ENCODE assay signal across 8 cellular contexts in the genomic region with DNA sequence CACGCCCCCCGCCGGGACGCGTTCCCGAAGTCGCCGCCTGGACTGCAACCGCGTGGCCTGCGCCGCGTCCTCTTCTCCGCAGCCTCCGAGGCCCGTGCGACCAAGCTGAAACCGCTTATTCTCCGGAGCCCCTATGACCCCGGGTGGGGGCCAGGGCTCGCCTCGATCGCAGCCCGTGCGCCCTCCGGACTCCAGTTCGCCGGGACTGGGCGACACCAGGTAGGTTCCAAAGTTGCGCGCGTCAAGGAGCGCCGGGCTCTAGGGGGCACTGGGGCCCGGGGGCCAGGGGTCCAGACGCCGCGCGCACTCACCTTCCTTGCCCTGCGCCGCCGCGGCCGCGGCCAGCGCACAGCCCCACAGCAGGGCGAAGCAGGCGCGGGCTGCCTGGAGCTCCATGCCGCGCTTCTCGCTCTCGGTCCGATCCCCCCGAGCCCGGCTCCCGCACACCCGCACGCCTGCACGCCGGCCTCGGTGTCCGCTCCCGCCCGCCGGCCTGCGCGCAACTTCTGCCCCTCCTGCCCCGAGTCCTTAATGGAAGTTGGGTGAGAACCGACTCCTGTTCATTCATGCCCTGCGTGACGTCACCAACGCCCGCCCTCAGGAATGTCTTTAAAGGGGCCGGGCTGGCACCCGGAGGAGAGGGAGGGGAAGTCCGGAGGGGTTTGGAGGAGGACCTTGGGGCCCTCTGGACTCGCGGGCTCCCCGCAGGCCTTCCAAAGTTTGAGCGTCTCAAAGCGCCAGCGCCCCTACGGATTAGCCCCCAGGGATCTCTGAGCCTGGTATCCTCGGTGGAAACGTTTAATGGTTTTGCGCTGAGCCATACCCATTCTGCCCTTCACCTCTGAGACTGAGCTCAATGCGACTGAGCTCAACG. TPM values are rescaled to one million over a fixed set of nuclear protein-coding genes. Genes with fewer than 3 reads are reported as not detected.
DNase-seq lines count a peak whose midpoint lies in the region; ATAC-seq and TF ChIP-seq lines count a peak whose summit lies in the region.

A gene (minus strand): TSS at position 533 of the 874 bp plus-strand sequence. CDS start 137 bp downstream, at position 396.

- H3K4me3 Mint-ChIP-seq in T-helper 2 cell treated with Interferon-gamma antibody and Interleukin-4, amounts not matched to agents 5 μg/mL and 100 μg/mL, for 36 hours: peak within 1 kb of the TSS; percentile 33

- peak within 1 kb of the TSS; percentile 86 for H3K27ac ChIP-seq in colonic mucosa

- peaks cover 56% of the 10 kb centered on the region for H3K27me3 Mint-ChIP-seq in T-helper 2 cell treated with Interferon-gamma antibody and Interleukin-4, amounts not matched to agents 5 μg/mL and 100 μg/mL, for 36 hours (ENCODE audit: low read depth)

- DNase-seq in T-helper 2 cell treated with Interferon-gamma antibody and Interleukin-4, amounts not matched to agents 5 μg/mL and 100 μg/mL, for 36 hours (ENCODE audit: low spot score): no peak
- DNase-seq in T-helper 2 cell: no peak
- peak; percentile 80 for DNase-seq in NT2/D1 (ENCODE audit: low read depth, low spot score)
- peak; percentile 96 for DNase-seq in colonic mucosa
- DNase-seq in islet precursor cell: peak; percentile 97
- no peak for DNase-seq in NK-92 (lab: John Stamatoyannopoulos, UW; ENCODE audit: unreplicated experiment)

- H3K4me1 ChIP-seq in NT2/D1 (ENCODE audit: insufficient read depth, insufficient read length) (peaks cover 23% of the 10 kb centered on the region), colonic mucosa (peaks cover 23% of the 10 kb centered on the region), skeletal muscle satellite cell (ENCODE audit: control insufficient read depth, insufficient read depth, low read length) (peaks cover 58% of the 10 kb centered on the region)

- peaks cover 17% of the 10 kb centered on the region for H3K4me1 Mint-ChIP-seq in T-helper 2 cell treated with Interferon-gamma antibody and Interleukin-4, amounts not matched to agents 5 μg/mL and 100 μg/mL, for 36 hours (ENCODE audit: low read depth)

- H3K27me3 ChIP-seq in NT2/D1 (ENCODE audit: insufficient read depth, insufficient read length) (peaks cover 12% of the 10 kb centered on the region), colonic mucosa (no peaks in the 10 kb centered on the region), skeletal muscle satellite cell (ENCODE audit: control insufficient read depth, insufficient read depth, low read length) (no peaks in the 10 kb centered on the region)

- TF ChIP-seq CTCF in colonic mucosa (IDR thresholded peaks at IDR 0.05): no peak

- peaks cover 39% of the 10 kb centered on the region for H3K36me3 ChIP-seq in NT2/D1 (ENCODE audit: insufficient read depth, insufficient read length, low read length)
- no peaks in the 10 kb centered on the region for H3K36me3 ChIP-seq in colonic mucosa
- H3K36me3 ChIP-seq in skeletal muscle satellite cell (ENCODE audit: insufficient read depth, low read length): peaks cover 6% of the 10 kb centered on the region

- H3K9me3 Mint-ChIP-seq in T-helper 2 cell treated with Interferon-gamma antibody and Interleukin-4, amounts not matched to agents 5 μg/mL and 100 μg/mL, for 36 hours: no peaks in the 10 kb centered on the region

- peak within 1 kb of the TSS; percentile 83 for H3K4me2 ChIP-seq in skeletal muscle satellite cell (ENCODE audit: low read length)

- ATAC-seq in GM19035 (IDR thresholded peaks at IDR 0.05; ENCODE audit: unreplicated experiment): no peak

- H3K9me3 ChIP-seq in NT2/D1 (ENCODE audit: insufficient read depth, low read length) (no peaks in the 10 kb centered on the region), colonic mucosa (no peaks in the 10 kb centered on the region), skeletal muscle satellite cell (replicated peaks; ENCODE audit: low read length) (no peaks in the 10 kb centered on the region)

- no peaks in the 10 kb centered on the region for H3K36me3 Mint-ChIP-seq in T-helper 2 cell treated with Interferon-gamma antibody and Interleukin-4, amounts not matched to agents 5 μg/mL and 100 μg/mL, for 36 hours (ENCODE audit: low read depth)

- H3K9ac ChIP-seq in NT2/D1 (ENCODE audit: insufficient read length, low read depth) (peak within 1 kb of the TSS; percentile 91), colonic mucosa (ENCODE audit: low read depth in 2 of 2, low read length in 2 of 2) (peak within 1 kb of the TSS; percentile 87 to 93), skeletal muscle satellite cell (ENCODE audit: low read depth, low read length) (peak within 1 kb of the TSS; percentile 90)

- intact Hi-C loops in colonic mucosa (cut with DNase I): loop anchor here (2.0 kb wide), 1 partner anchor 21 kb away; no protein-coding TSS in a partner anchor

- no peak within 1 kb of the TSS for H3K27ac Mint-ChIP-seq in T-helper 2 cell treated with Interferon-gamma antibody and Interleukin-4, amounts not matched to agents 5 μg/mL and 100 μg/mL, for 36 hours

- peak within 1 kb of the TSS; percentile 78 for H3K4me3 ChIP-seq in NT2/D1 (ENCODE audit: insufficient read length, low read depth)
- H3K4me3 ChIP-seq in colonic mucosa: peak within 1 kb of the TSS; percentile 62
- peak within 1 kb of the TSS; percentile 93 for H3K4me3 ChIP-seq in skeletal muscle satellite cell (ENCODE audit: low read length)

RNA-seq across cellular contexts. Expression of the gene that starts here (rescaled TPM):
- 10 to 100 TPM; 15.7 to 40.8 TPM for total RNA-seq in colonic mucosa
- 8.3 and 8.4 TPM in 2 replicates for total RNA-seq in skeletal muscle satellite cell (2012; rRNA removed)

Comparison
In these comparisons a context has a peak if more than half of its experiments do, and no peak if none do; other contexts are left out.
1. DNase-seq: peak in NT2/D1 (single experiment), colonic mucosa (single experiment) and islet precursor cell (single experiment); none in T-helper 2 cell treated with Interferon-gamma antibody and Interleukin-4, amounts not matched to agents 5 μg/mL and 100 μg/mL, for 36 hours (single experiment), T-helper 2 cell (0 of 5) and NK-92 (single experiment).
2. Peak in every context shown above with its lines, with median percentiles within 50 percentile points of each other: H3K4me3 ChIP-seq and H3K9ac ChIP-seq.